In genomic region chr7:2510909-2511768, GRCh38 we compare ENCODE assay signal across 1 cellular context.
TF ChIP-seq lines count a peak whose summit lies in the region.

No MANE protein-coding gene starts in this region.

TF ChIP-seq in GM12878, 131 proteins besides CTCF, POLR2A, EP300 and RAD21:
- no peak for TF ChIP-seq PRDM15 (CRISPR knock-in tag; IDR thresholded peaks at IDR 0.05)
- TF ChIP-seq WRNIP1 (IDR thresholded peaks at IDR 0.05; ENCODE audit: borderline replicate concordance, low read depth, low read length): no peak
- peak; percentile 39; the same call in 1 of the 2 replicates for TF ChIP-seq SPI1 (IDR thresholded peaks at IDR 0.05; ENCODE audit: borderline replicate concordance, insufficient read depth, low read depth, low read length)
- TF ChIP-seq ZNF687 (IDR thresholded peaks at IDR 0.05): peak; percentile 50; the same call in 1 of the 2 replicates
- 0 out of 2 replicates have a peak, but pooled peaks have one; percentile 42 for TF ChIP-seq DPF2 (IDR thresholded peaks at IDR 0.05)
- no peak for TF ChIP-seq ZBTB33 (IDR thresholded peaks at IDR 0.05)
- TF ChIP-seq SREBF2 (IDR thresholded peaks at IDR 0.05; ENCODE audit: low read length): no peak
- no peak for TF ChIP-seq SP1 (IDR thresholded peaks at IDR 0.05; ENCODE audit: low read depth, low read length)
- no peak for TF ChIP-seq JUNB (IDR thresholded peaks at IDR 0.05)
- peak; percentile 64 for TF ChIP-seq NR2F1 (conservative IDR thresholded peaks at IDR 0.05)
- TF ChIP-seq STAT3 (IDR thresholded peaks at IDR 0.05; ENCODE audit: low read depth, low read length): no peak
